22 cellular contexts compared by ENCODE assay signal in genomic region chr6:134797400-134798113, GRCh38.
"Had no signal": no experiment of that assay in that cellular context is flagged by ENCODE, and none has a peak within 500 bp of the region (broad histone marks: within the 10 kb centered on the region; RNA-seq: fewer than 3 reads in every experiment).

No MANE protein-coding gene starts in this region.

- H3K4me1 ChIP-seq: upper lobe of left lung had no signal

- H3K4me1 Mint-ChIP-seq: activated CD4-positive, alpha-beta T cell treated with anti-CD3 and anti-CD28 coated beads, Interleukin-2, amount 10 ng/mL, durations not matched to agents 7 days and 5 days; activated naive CD4-positive, alpha-beta T cell treated with anti-CD3 and anti-CD28 coated beads, Interleukin-2, amount 10 ng/mL, durations not matched to agents 7 days and 5 days; stimulated activated naive CD8-positive, alpha-beta T cell treated with anti-CD3 and anti-CD28 coated beads, Interleukin-15, amount 100 ng/mL, for 72 hours had no signal

- DNase-seq: activated CD4-positive, alpha-beta T cell treated with anti-CD3 and anti-CD28 coated beads, Interleukin-2, amount 10 ng/mL, durations not matched to agents 7 days and 5 days; activated CD8-positive, alpha-beta memory T cell treated with anti-CD3 and anti-CD28 coated beads, Interleukin-2, amount 50 U/mL, for 4 hours; activated CD8-positive, alpha-beta T cell treated with anti-CD3 and anti-CD28 coated beads, Interleukin-2, amount 10 ng/mL, durations not matched to agents 7 days and 5 days; activated effector memory CD4-positive, alpha-beta T cell treated with Interleukin-2 at 50 U/mL for 16 hours; activated naive CD4-positive, alpha-beta T cell treated with anti-CD3 and anti-CD28 coated beads, Interleukin-2, amount 10 ng/mL, durations not matched to agents 7 days and 5 days; activated T-cell treated with anti-CD3 and anti-CD28 coated beads, Interleukin-2, amount 50 U/mL, for 48 hours; dorsolateral prefrontal cortex; foreskin melanocyte; head of caudate nucleus; midbrain; occipital lobe; posterior cingulate gyrus; retina; small intestine; stimulated activated CD4-positive, alpha-beta T cell treated with anti-CD3 and anti-CD28 coated beads, Interleukin-4, amount 100 ng/mL, for 1 hour; stimulated activated naive CD8-positive, alpha-beta T cell treated with anti-CD3 and anti-CD28 coated beads, Interleukin-15, amount 100 ng/mL, for 72 hours; upper lobe of left lung had no signal

- H3K27ac Mint-ChIP-seq: activated CD4-positive, alpha-beta T cell treated with anti-CD3 and anti-CD28 coated beads, Interleukin-2, amount 10 ng/mL, durations not matched to agents 7 days and 5 days; activated CD8-positive, alpha-beta T cell treated with anti-CD3 and anti-CD28 coated beads, Interleukin-2, amount 10 ng/mL, durations not matched to agents 7 days and 5 days; activated naive CD4-positive, alpha-beta T cell treated with anti-CD3 and anti-CD28 coated beads, Interleukin-2, amount 10 ng/mL, durations not matched to agents 7 days and 5 days; stimulated activated naive CD8-positive, alpha-beta T cell treated with anti-CD3 and anti-CD28 coated beads, Interleukin-15, amount 100 ng/mL, for 72 hours; T-helper 1 cell treated with Interleukin-12 subunit alpha and Interleukin-12 subunit beta and Interleukin-4 antibody, amounts not matched to agents 30 μg/mL and 1 μg/mL, for 36 hours had no signal

- H3K36me3 ChIP-seq: suprapubic skin, upper lobe of left lung had no signal

- H3K27ac ChIP-seq: dorsolateral prefrontal cortex, epithelial cell of prostate, suprapubic skin, upper lobe of left lung had no signal

- H3K4me3 Mint-ChIP-seq: activated CD4-positive, alpha-beta T cell treated with anti-CD3 and anti-CD28 coated beads, Interleukin-2, amount 10 ng/mL, durations not matched to agents 7 days and 5 days; activated CD8-positive, alpha-beta T cell treated with anti-CD3 and anti-CD28 coated beads, Interleukin-2, amount 10 ng/mL, durations not matched to agents 7 days and 5 days; activated naive CD4-positive, alpha-beta T cell treated with anti-CD3 and anti-CD28 coated beads, Interleukin-2, amount 10 ng/mL, durations not matched to agents 7 days and 5 days; stimulated activated naive CD8-positive, alpha-beta T cell treated with anti-CD3 and anti-CD28 coated beads, Interleukin-15, amount 100 ng/mL, for 72 hours; T-helper 1 cell treated with Interleukin-12 subunit alpha and Interleukin-12 subunit beta and Interleukin-4 antibody, amounts not matched to agents 30 μg/mL and 1 μg/mL, for 36 hours had no signal

- H3K36me3 Mint-ChIP-seq: activated naive CD4-positive, alpha-beta T cell treated with anti-CD3 and anti-CD28 coated beads, Interleukin-2, amount 10 ng/mL, durations not matched to agents 7 days and 5 days had no signal

- H3K9me3 Mint-ChIP-seq: activated CD4-positive, alpha-beta T cell treated with anti-CD3 and anti-CD28 coated beads, Interleukin-2, amount 10 ng/mL, durations not matched to agents 7 days and 5 days had no signal

- H3K9me3 ChIP-seq: suprapubic skin had no signal

- H3K4me3 ChIP-seq: dorsolateral prefrontal cortex, lung, suprapubic skin, upper lobe of left lung had no signal

- ATAC-seq: activated CD4-positive, CD25-positive, alpha-beta regulatory T cell treated with anti-CD3 and anti-CD28 coated beads, Interleukin-2, amount 50 U/mL, for 24 hours; activated CD8-positive, alpha-beta T cell treated with anti-CD3 and anti-CD28 coated beads, Interleukin-2, amount 10 ng/mL, durations not matched to agents 7 days and 5 days; stimulated activated naive CD8-positive, alpha-beta T cell treated with anti-CD3 and anti-CD28 coated beads, Interleukin-15, amount 100 ng/mL, for 72 hours had no signal

- H3K27me3 ChIP-seq: dorsolateral prefrontal cortex, suprapubic skin, upper lobe of left lung had no signal
